ENCODE assay signal across 29 cellular contexts in the genomic region with DNA sequence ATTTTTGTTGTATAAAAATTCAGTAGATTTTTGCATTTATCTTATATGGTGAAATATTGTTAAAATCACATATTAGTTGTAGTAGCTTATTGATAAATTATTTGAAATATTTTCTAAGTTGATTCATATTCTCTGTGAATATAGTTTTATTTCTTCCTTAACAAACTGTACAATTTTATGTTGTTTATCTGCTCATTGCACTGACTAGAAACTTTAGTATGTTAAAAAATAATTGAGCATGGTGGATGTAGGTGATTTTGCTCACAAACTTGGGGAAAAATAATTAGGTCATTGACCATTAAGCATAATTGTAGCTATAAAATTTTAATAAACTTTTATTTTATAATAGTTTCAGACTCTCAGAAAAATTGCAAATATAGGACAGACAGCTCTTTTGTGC.
"Had no signal": no experiment of that assay in that cellular context is flagged by ENCODE, and none has a peak within 500 bp of the region (broad histone marks: within the 10 kb centered on the region; RNA-seq: fewer than 3 reads in every experiment).

No MANE protein-coding gene starts in this region.

- DNase-seq: stimulated activated CD4-positive, alpha-beta T cell treated with anti-CD3 and anti-CD28 coated beads, Interleukin-2, amount 100 ng/mL, for 48 hours; stimulated activated CD4-positive, alpha-beta T cell treated with anti-CD3 and anti-CD28 coated beads, Interleukin-4, amount 100 ng/mL, for 1 hour; stimulated activated CD4-positive, alpha-beta T cell treated with anti-CD3 and anti-CD28 coated beads, Interleukin-4, amount 100 ng/mL, for 24 hours; stimulated activated CD4-positive, alpha-beta T cell treated with anti-CD3 and anti-CD28 coated beads, Interleukin-4, amount 100 ng/mL, for 4 hours; stimulated activated CD8-positive, alpha-beta memory T cell treated with anti-CD3 and anti-CD28 coated beads, Interleukin-4, amount 100 ng/mL, for 48 hours; stimulated activated naive B cell treated with anti-CD40 and anti-IgM and Interleukin-4, amounts not matched to agents 10 μg/mL and 1 μg/mL and 100 μg/mL, for 72 hours; stimulated activated naive CD4-positive, alpha-beta T cell; stimulated activated naive CD4-positive, alpha-beta T cell treated with Interleukin-2 at 50 U/mL for 16 hours; stimulated activated naive CD8-positive, alpha-beta T cell treated with anti-CD3 and anti-CD28 coated beads, Interleukin-15, amount 100 ng/mL, for 72 hours; stimulated activated naive CD8-positive, alpha-beta T cell treated with anti-CD3 and anti-CD28 coated beads, Interleukin-15, Interleukin-2, amounts not matched to agents 100 U/mL and 50 U/mL, for 24 hours; stomach; substantia nigra; testis; thyroid gland; tibial artery; transverse colon; trophoblast cell; upper lobe of left lung; upper lobe of right lung; uterus had no signal

- H3K36me3 ChIP-seq: stomach, suprapubic skin, thoracic aorta, thyroid gland, tibial artery, tibial nerve, transverse colon, upper lobe of left lung, upper lobe of right lung, uterus, vagina had no signal

- ATAC-seq: stimulated activated effector memory CD8-positive, alpha-beta T cell treated with anti-CD3 and anti-CD28 coated beads, Interleukin-12 subunit alpha, Interleukin-12 subunit beta, amount 100 ng/mL, for 72 hours; stimulated activated memory B cell treated with anti-CD40 and anti-IgM and Interleukin-4, amounts not matched to agents 10 μg/mL and 1 μg/mL and 100 μg/mL, for 72 hours; stimulated activated naive B cell treated with anti-CD40 and anti-IgM and Interleukin-4, amounts not matched to agents 10 μg/mL and 1 μg/mL and 100 μg/mL, for 72 hours; stimulated activated naive CD8-positive, alpha-beta T cell treated with anti-CD3 and anti-CD28 coated beads, Interleukin-15, amount 100 ng/mL, for 72 hours; stimulated activated naive CD8-positive, alpha-beta T cell treated with anti-CD3 and anti-CD28 coated beads, Interleukin-15, Interleukin-2, amounts not matched to agents 100 U/mL and 50 U/mL, for 24 hours; upper lobe of right lung had no signal

- H3K9me3 Mint-ChIP-seq: type B pancreatic cell had no signal

- H3K4me1 Mint-ChIP-seq: stimulated activated effector memory CD8-positive, alpha-beta T cell treated with anti-CD3 and anti-CD28 coated beads, Interleukin-12 subunit alpha, Interleukin-12 subunit beta, amount 100 ng/mL, for 72 hours; stimulated activated memory B cell treated with anti-CD40 and anti-IgM and Interleukin-4, amounts not matched to agents 10 μg/mL and 1 μg/mL and 100 μg/mL, for 72 hours; stimulated activated naive B cell treated with anti-CD40 and anti-IgM and Interleukin-4, amounts not matched to agents 10 μg/mL and 1 μg/mL and 100 μg/mL, for 72 hours; stimulated activated naive CD8-positive, alpha-beta T cell treated with anti-CD3 and anti-CD28 coated beads, Interleukin-15, amount 100 ng/mL, for 72 hours had no signal

- H3K27me3 Mint-ChIP-seq: stimulated activated memory B cell treated with anti-CD40 and anti-IgM and Interleukin-4, amounts not matched to agents 10 μg/mL and 1 μg/mL and 100 μg/mL, for 72 hours; stimulated activated naive B cell treated with anti-CD40 and anti-IgM and Interleukin-4, amounts not matched to agents 10 μg/mL and 1 μg/mL and 100 μg/mL, for 72 hours; stimulated activated naive CD8-positive, alpha-beta T cell treated with anti-CD3 and anti-CD28 coated beads, Interleukin-15, amount 100 ng/mL, for 72 hours; stimulated activated naive CD8-positive, alpha-beta T cell treated with anti-CD3 and anti-CD28 coated beads, Interleukin-15, Interleukin-2, amounts not matched to agents 100 ng/mL and 50 ng/mL, for 24 hours; type B pancreatic cell had no signal

- H3K4me1 ChIP-seq: stomach, testis, thyroid gland, tibial artery, tibial nerve, transverse colon, upper lobe of left lung, upper lobe of right lung, uterus, vagina had no signal

- H3K27ac ChIP-seq: stomach, suprapubic skin, testis, thoracic aorta, thyroid gland, tibial artery, tibial nerve, transverse colon, upper lobe of left lung, upper lobe of right lung, uterus, vagina had no signal

- H3K27me3 ChIP-seq: stomach, suprapubic skin, testis, thyroid gland, tibial artery, tibial nerve, transverse colon, upper lobe of left lung, upper lobe of right lung, uterus, vagina had no signal

- H3K9me3 ChIP-seq: suprapubic skin, testis, thoracic aorta, thyroid gland, tibial artery, transverse colon, upper lobe of left lung, upper lobe of right lung, uterus, vagina had no signal

- FAIRE-seq: urothelium cell line had no signal

- H3K36me3 Mint-ChIP-seq: stimulated activated effector memory CD8-positive, alpha-beta T cell treated with anti-CD3 and anti-CD28 coated beads, Interleukin-12 subunit alpha, Interleukin-12 subunit beta, amount 100 ng/mL, for 72 hours; stimulated activated memory B cell treated with anti-CD40 and anti-IgM and Interleukin-4, amounts not matched to agents 10 μg/mL and 1 μg/mL and 100 μg/mL, for 72 hours; stimulated activated naive B cell treated with anti-CD40 and anti-IgM and Interleukin-4, amounts not matched to agents 10 μg/mL and 1 μg/mL and 100 μg/mL, for 72 hours; type B pancreatic cell had no signal

- H3K4me3 ChIP-seq: stomach, suprapubic skin, testis, thoracic aorta, thyroid gland, tibial artery, tibial nerve, transverse colon, upper lobe of left lung, upper lobe of right lung, uterus, vagina had no signal

- H3K27ac Mint-ChIP-seq: stimulated activated effector memory CD8-positive, alpha-beta T cell treated with anti-CD3 and anti-CD28 coated beads, Interleukin-12 subunit alpha, Interleukin-12 subunit beta, amount 100 ng/mL, for 72 hours; stimulated activated memory B cell treated with anti-CD40 and anti-IgM and Interleukin-4, amounts not matched to agents 10 μg/mL and 1 μg/mL and 100 μg/mL, for 72 hours; stimulated activated naive B cell treated with anti-CD40 and anti-IgM and Interleukin-4, amounts not matched to agents 10 μg/mL and 1 μg/mL and 100 μg/mL, for 72 hours; stimulated activated naive CD8-positive, alpha-beta T cell treated with anti-CD3 and anti-CD28 coated beads, Interleukin-15, amount 100 ng/mL, for 72 hours; stimulated activated naive CD8-positive, alpha-beta T cell treated with anti-CD3 and anti-CD28 coated beads, Interleukin-15, Interleukin-2, amounts not matched to agents 100 ng/mL and 50 ng/mL, for 24 hours; type B pancreatic cell had no signal

- H3K4me3 Mint-ChIP-seq: stimulated activated effector memory CD8-positive, alpha-beta T cell treated with anti-CD3 and anti-CD28 coated beads, Interleukin-12 subunit alpha, Interleukin-12 subunit beta, amount 100 ng/mL, for 72 hours; stimulated activated memory B cell treated with anti-CD40 and anti-IgM and Interleukin-4, amounts not matched to agents 10 μg/mL and 1 μg/mL and 100 μg/mL, for 72 hours; stimulated activated naive B cell treated with anti-CD40 and anti-IgM and Interleukin-4, amounts not matched to agents 10 μg/mL and 1 μg/mL and 100 μg/mL, for 72 hours; stimulated activated naive CD8-positive, alpha-beta T cell treated with anti-CD3 and anti-CD28 coated beads, Interleukin-15, amount 100 ng/mL, for 72 hours; stimulated activated naive CD8-positive, alpha-beta T cell treated with anti-CD3 and anti-CD28 coated beads, Interleukin-15, Interleukin-2, amounts not matched to agents 100 ng/mL and 50 ng/mL, for 24 hours; type B pancreatic cell had no signal
